Comparison of ENCODE assay signal across 18 cellular contexts in the genomic region with DNA sequence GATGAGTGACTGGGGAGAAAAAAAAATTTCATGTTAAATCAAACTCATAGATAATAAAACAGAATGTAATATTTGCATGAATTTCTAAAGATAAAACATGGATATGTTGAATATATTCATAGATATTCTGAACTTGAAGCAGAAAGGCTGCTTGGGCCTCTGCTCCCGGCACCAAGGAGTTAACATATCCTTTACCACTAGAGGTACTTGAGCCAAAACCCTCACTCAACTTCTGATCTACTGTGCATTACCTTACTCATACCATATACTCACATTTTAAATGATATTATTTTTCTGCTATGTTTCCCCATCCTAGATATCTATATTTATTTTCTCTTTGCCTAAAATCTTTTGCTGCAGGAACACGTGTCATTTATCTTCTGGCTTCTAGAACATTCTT.
"Had no signal": no experiment of that assay in that cellular context is flagged by ENCODE, and none has a peak within 500 bp of the region (broad histone marks: within the 10 kb centered on the region; RNA-seq: fewer than 3 reads in every experiment).

No MANE protein-coding gene starts in this region.

- H3K4me3 ChIP-seq: cardiac muscle cell, dorsolateral prefrontal cortex, gastrocnemius medialis, heart left ventricle, tibial artery had no signal

- ATAC-seq: activated CD4-positive, CD25-positive, alpha-beta regulatory T cell treated with anti-CD3 and anti-CD28 coated beads, Interleukin-2, amount 50 U/mL, for 24 hours; gastrocnemius medialis; naive thymus-derived CD8-positive, alpha-beta T cell; sciatic nerve; stimulated activated naive CD8-positive, alpha-beta T cell treated with anti-CD3 and anti-CD28 coated beads, Interleukin-15, Interleukin-2, amounts not matched to agents 100 U/mL and 50 U/mL, for 24 hours had no signal

- H3K4me1 ChIP-seq: parathyroid adenoma had no signal

- H3K27ac ChIP-seq: cardiac muscle cell, dorsolateral prefrontal cortex, gastrocnemius medialis, heart left ventricle, parathyroid adenoma, tibial artery had no signal

- H3K9ac ChIP-seq: parathyroid adenoma had no signal

- H3K36me3 ChIP-seq: cardiac muscle cell, gastrocnemius medialis had no signal

- H3K9me3 ChIP-seq: gastrocnemius medialis, tibial artery had no signal

- H2AFZ ChIP-seq: parathyroid adenoma had no signal

- DNase-seq: activated CD8-positive, alpha-beta memory T cell treated with anti-CD3 and anti-CD28 coated beads for 24 hours; activated CD8-positive, alpha-beta memory T cell treated with anti-CD3 and anti-CD28 coated beads, Interleukin-2, amount 50 U/mL, for 48 hours; activated gamma-delta T cell treated with Interleukin-2 at 50 U/mL for 16 hours; activated T-cell treated with anti-CD3 and anti-CD28 coated beads, Interleukin-2, amount 50 U/mL, for 48 hours; dorsolateral prefrontal cortex; gastrocnemius medialis; heart left ventricle; kidney glomerular epithelial cell; left ventricle myocardium superior; naive thymus-derived CD8-positive, alpha-beta T cell; stimulated activated CD4-positive, alpha-beta T cell treated with anti-CD3 and anti-CD28 coated beads, Interleukin-2, amount 100 ng/mL, for 24 hours; stimulated activated naive CD8-positive, alpha-beta T cell treated with anti-CD3 and anti-CD28 coated beads, Interleukin-15, Interleukin-2, amounts not matched to agents 100 U/mL and 50 U/mL, for 24 hours; substantia nigra; tibial artery had no signal

- H3K27me3 ChIP-seq: cardiac muscle cell, dorsolateral prefrontal cortex, gastrocnemius medialis, heart left ventricle, tibial artery had no signal
